ENCODE assay signal across 9 cellular contexts in genomic region chr1:206717237-206717989, GRCh38. TPM values are rescaled to one million over a fixed set of nuclear protein-coding genes. Genes with fewer than 3 reads are reported as not detected.
DNase-seq lines count a peak whose midpoint lies in the region; ATAC-seq, FAIRE-seq and TF ChIP-seq lines count a peak whose summit lies in the region.
"Had no signal": no experiment of that assay in that cellular context is flagged by ENCODE, and none has a peak within 500 bp of the region (broad histone marks: within the 10 kb centered on the region; RNA-seq: fewer than 3 reads in every experiment).

No MANE protein-coding gene starts in this region.

- H3K27me3 Mint-ChIP-seq in CD8-positive, alpha-beta memory T cell: peaks cover 0 to 3% of the 10 kb centered on the region in 2 donors

- H3K4me3 Mint-ChIP-seq in CD8-positive, alpha-beta memory T cell: peak overlapping the region; percentile 57 to 85 (median 78)
- H3K4me3 Mint-ChIP-seq: nephron had no signal

- peaks cover 82 to 92% (median 89%) of the 10 kb centered on the region in 3 donors for H3K4me1 Mint-ChIP-seq in CD8-positive, alpha-beta memory T cell

- WGBS in K562 (ENCODE audit: insufficient coverage, low coverage, missing lambda C conversion rate): 52% methylated on average over 5 of the region's 5 CpGs

- TF ChIP-seq EP300 in K562 (IDR thresholded peaks at IDR 0.05; ENCODE audit: low read length): peak; percentile 83

- POLR2A ChIA-PET in CD8-positive, alpha-beta memory T cell (lab: Charles Lee): interaction anchor here (0.7 kb wide), 1 partner anchor 23 kb away, joined by 7 read pairs; no protein-coding TSS in a partner anchor
- POLR2A ChIA-PET in K562 (lab: Yijun Ruan, JAX): interaction anchor here (1.9 kb wide), 1 partner anchor 17 kb away, joined by 9 read pairs; no protein-coding TSS in a partner anchor

- ATAC-seq in HG03520 (IDR thresholded peaks at IDR 0.05; ENCODE audit: unreplicated experiment) (peak; percentile 57), K562 (peak; percentile 75), foreskin keratinocyte (no peak)

- peak overlapping the region; percentile 22; the same call in 1 of the 2 replicates for H3K4me2 ChIP-seq in K562 (ENCODE audit: insufficient read depth, low read length)

- no peaks in the 10 kb centered on the region for H3K9me3 Mint-ChIP-seq in CD8-positive, alpha-beta memory T cell
- H3K9me3 Mint-ChIP-seq: nephron had no signal

- H4K20me1 ChIP-seq in K562 (replicated peaks; ENCODE audit: control insufficient read depth, insufficient read depth, low read length): peaks cover 32% of the 10 kb centered on the region

- CTCF ChIA-PET in CD8-positive, alpha-beta memory T cell (lab: Charles Lee): interaction anchor here (1.4 kb wide), 1 partner anchor 192 kb away, joined by 3 read pairs; no protein-coding TSS in a partner anchor
- CTCF ChIA-PET in K562 (lab: Yijun Ruan, JAX; ENCODE audit: low intra/inter-chr PET ratio): interaction anchor here (0.6 to 1.2 kb wide), 2 partner anchors 9 to 188 kb away, joined by 3 to 4 read pairs; no protein-coding TSS in a partner anchor

- peaks cover 91% of the 10 kb centered on the region for H3K79me2 ChIP-seq in K562 (ENCODE audit: control insufficient read depth, insufficient read depth, low read length)

- TF ChIP-seq CTCF in GM20000 (IDR thresholded peaks at IDR 0.05; ENCODE audit: extremely low read depth, missing control alignments) (no peak), K562 (IDR thresholded peaks at IDR 0.05 in 2 of 3, conservative IDR thresholded peaks at IDR 0.05 in 1 of 3; ENCODE audit: insufficient read depth in 2 of 3, low read depth in 1 of 3, low read length in 3 of 3) (no peak), foreskin keratinocyte (conservative IDR thresholded peaks at IDR 0.05) (no peak)

- peak overlapping the region; percentile 41 for H3K27ac ChIP-seq in CD8-positive, alpha-beta memory T cell (ENCODE audit: low read depth, low read length)
- H3K27ac ChIP-seq in K562 (ENCODE audit: extremely low read depth, low read depth, low read length) (peak overlapping the region; percentile 57), foreskin keratinocyte (no peak overlapping the region)

- BruUV-seq in K562 (replicated peaks; lab: Mats Ljungman, UMichigan): no TSS peak

- in situ Hi-C loops in K562 (cut with MboI): no loop called here

- no peak for TF ChIP-seq POLR2A in K562 (conservative IDR thresholded peaks at IDR 0.05)
- TF ChIP-seq POLR2A in H54 (IDR thresholded peaks at IDR 0.05; ENCODE audit: low read depth, low read length): no peak

- peak in 1 of 2 experiments; percentile 40; a peak in 3 of 4 replicates for TF ChIP-seq RAD21 in K562 (CRISPR knock-in tag; conservative IDR thresholded peaks at IDR 0.05 in 1 of 2, IDR thresholded peaks at IDR 0.05 in 1 of 2)

- no peak for DNase-seq in CD8-positive, alpha-beta memory T cell
- DNase-seq in GM20000 (ENCODE audit: low spot score) (peak; percentile 53), K562 (ENCODE audit: extremely low read depth in 1 of 4, low spot score in 3 of 4) (peak in 2 of 4 experiments; percentile 72 to 92), NCI-H446 (lab: John Stamatoyannopoulos, UW) (no peak), DMS79 (lab: John Stamatoyannopoulos, UW) (no peak), foreskin keratinocyte (no peak), H54 (ENCODE audit: insufficient read length, low spot score) (no peak)

- no peaks in the 10 kb centered on the region for H3K36me3 ChIP-seq in CD8-positive, alpha-beta memory T cell (ENCODE audit: insufficient read depth, low read length)
- H3K36me3 ChIP-seq in K562 (ENCODE audit: control insufficient read depth, insufficient read depth, low read length): no peaks in the 10 kb centered on the region

- FAIRE-seq in K562 (lab: Jason Lieb, UNC) (peak; percentile 95), H54 (lab: Jason Lieb, UNC) (no peak)

- no peaks in the 10 kb centered on the region for H3K27me3 ChIP-seq in CD8-positive, alpha-beta memory T cell (ENCODE audit: insufficient read depth, low read length, poor library complexity, severe bottlenecking)
- H3K27me3 ChIP-seq in K562 (ENCODE audit: control insufficient read depth in 2 of 2, insufficient read depth in 2 of 2, low read length in 2 of 2) (no peaks in the 10 kb centered on the region), foreskin keratinocyte (no peaks in the 10 kb centered on the region)

- peak overlapping the region; percentile 7 to 27; a peak in 2 of 4 replicates for H3K9ac ChIP-seq in K562 (ENCODE audit: insufficient read depth in 1 of 2, low read depth in 2 of 2, low read length in 2 of 2)

- no peak overlapping the region for H3K4me3 ChIP-seq in CD8-positive, alpha-beta memory T cell (ENCODE audit: low read length)
- H3K4me3 ChIP-seq in K562: no peak overlapping the region

- H3K27ac Mint-ChIP-seq in CD8-positive, alpha-beta memory T cell: peak overlapping the region; percentile 79 to 100 (median 94)

- H3K36me3 Mint-ChIP-seq in CD8-positive, alpha-beta memory T cell: no peaks in the 10 kb centered on the region

- H2AFZ ChIP-seq in K562 (ENCODE audit: low read depth, low read length): no peak overlapping the region

- intact Hi-C loops in K562 (cut with micrococcal nuclease): loop anchor here (5.0 kb wide), 1 partner anchor 105 kb away; the partner anchor contains the start of gene EIF2D

- H3K9me3 ChIP-seq in CD8-positive, alpha-beta memory T cell (ENCODE audit: low read length): no peaks in the 10 kb centered on the region
- H3K9me3 ChIP-seq in K562 (replicated peaks; ENCODE audit: control insufficient read depth, insufficient read depth, low read depth, low read length): no peaks in the 10 kb centered on the region

- H3K4me1 ChIP-seq in CD8-positive, alpha-beta memory T cell (ENCODE audit: insufficient read depth, low read length): peaks cover 74% of the 10 kb centered on the region
- peaks cover 36 to 66% of the 10 kb centered on the region in 2 experiments for H3K4me1 ChIP-seq in K562 (replicated peaks in 1 of 2; ENCODE audit: control insufficient read depth in 2 of 2, insufficient read depth in 2 of 2, low read length in 2 of 2)
- H3K4me1 ChIP-seq in foreskin keratinocyte: no peaks in the 10 kb centered on the region

- no peaks in the 10 kb centered on the region for H3K9me1 ChIP-seq in K562 (ENCODE audit: control insufficient read depth, insufficient read depth, low read length)

RNA-seq across cellular contexts. Expression of gene MAPKAPK2, which starts 32.7 kb away (rescaled TPM):
- 10 to 100 TPM; 78.4 to 79.1 TPM for total RNA-seq in CD8-positive, alpha-beta memory T cell
- polyA plus RNA-seq in CD8-positive, alpha-beta memory T cell: 5.0 TPM
- 70.6 and 157 TPM in 2 replicates for total RNA-seq in K562 (2011; cell fraction: chromatin; rRNA removed; ENCODE audit: low replicate concordance)
- 89.5 and 98.9 TPM in 2 replicates for total RNA-seq in K562 (2011; cell fraction: nucleolus; rRNA removed)
- 74.0 and 80.4 TPM in 2 replicates for total RNA-seq in K562 (2011; cell fraction: nucleoplasm; rRNA removed)
- total RNA-seq in K562 (2014; rRNA removed) (52.1 and 57.2 TPM in 2 replicates), K562 (2014; rRNA removed; fragmentation: Illumina TruSeq; extraction: Trizol) (36.1 and 36.6 TPM in 2 replicates), K562 (2015; rRNA removed; fragmentation: Illumina TruSeq; extraction: Trizol) (33.3 and 35.6 TPM in 2 replicates), K562 (2021) (81.3 and 94.2 TPM in 2 replicates), foreskin keratinocyte (63.7 and 64.0 TPM in 2 replicates)
- polyA plus RNA-seq in K562 (2011; rRNA removed) (66.5 and 72.1 TPM in 2 replicates), K562 (2014; fragmentation: Illumina TruSeq; extraction: Trizol) (73.6 and 78.3 TPM in 2 replicates), K562 (2014; fragmentation: Nextera tagmentation; extraction: Ambion mirVana) (1 to 10 TPM in 1 of 2 experiments, under 1 TPM in 1; 0.63 to 1.3 TPM), K562 (2014; rRNA removed) (53.4 and 57.2 TPM in 2 replicates), foreskin keratinocyte (52.4 and 57.9 TPM in 2 replicates)
- 68.3 and 74.8 TPM in 2 replicates for polyA plus RNA-seq in K562 (2011; cell fraction: cytosol; rRNA removed)
- polyA plus RNA-seq in K562 (2011; cell fraction: nucleus; rRNA removed): 140 and 167 TPM in 2 replicates
- polyA plus RNA-seq in K562 (2012): 53.3 and 64.1 TPM in 2 replicates
- polyA minus RNA-seq in K562 (2011; rRNA and poly(A)+ RNA removed): 48.3 and 60.9 TPM in 2 replicates
- polyA minus RNA-seq in K562 (2011; cell fraction: cytosol; rRNA and poly(A)+ RNA removed): 37.6 and 41.0 TPM in 2 replicates
- polyA minus RNA-seq in K562 (2011; cell fraction: nucleus; rRNA and poly(A)+ RNA removed): 30.2 and 35.1 TPM in 2 replicates

RNA-seq across cellular contexts. Expression of gene IL19, which starts 53.2 kb away (rescaled TPM):
- not detected for total RNA-seq in CD8-positive, alpha-beta memory T cell
- polyA plus RNA-seq in CD8-positive, alpha-beta memory T cell: not detected
- total RNA-seq in K562 (2011; cell fraction: chromatin; rRNA removed; ENCODE audit: low replicate concordance): not detected in 2 replicates
- total RNA-seq in K562 (2011; cell fraction: nucleolus; rRNA removed): not detected in 2 replicates
- not detected in 2 replicates for total RNA-seq in K562 (2011; cell fraction: nucleoplasm; rRNA removed)
- total RNA-seq in K562 (2014; rRNA removed) (not detected in 2 replicates), K562 (2014; rRNA removed; fragmentation: Illumina TruSeq; extraction: Trizol) (not detected in 2 replicates), K562 (2015; rRNA removed; fragmentation: Illumina TruSeq; extraction: Trizol) (not detected in 2 replicates), K562 (2021) (not detected in 2 replicates), foreskin keratinocyte (not detected in 2 replicates)
- polyA plus RNA-seq in K562 (2011; rRNA removed) (not detected in 2 replicates), K562 (2014; fragmentation: Illumina TruSeq; extraction: Trizol) (not detected in 2 replicates), K562 (2014; fragmentation: Nextera tagmentation; extraction: Ambion mirVana) (not detected), K562 (2014; rRNA removed) (not detected in 2 replicates), foreskin keratinocyte (not detected in 2 replicates)
- polyA plus RNA-seq in K562 (2011; cell fraction: cytosol; rRNA removed): not detected in 2 replicates
- polyA plus RNA-seq in K562 (2011; cell fraction: nucleus; rRNA removed): not detected in 2 replicates
- polyA plus RNA-seq in K562 (2012): not detected in 2 replicates
- not detected in 2 replicates for polyA minus RNA-seq in K562 (2011; rRNA and poly(A)+ RNA removed)
- polyA minus RNA-seq in K562 (2011; cell fraction: cytosol; rRNA and poly(A)+ RNA removed): not detected in 2 replicates
- polyA minus RNA-seq in K562 (2011; cell fraction: nucleus; rRNA and poly(A)+ RNA removed): not detected in 2 replicates

RNA-seq across cellular contexts. Expression of gene IL10, which starts 54.9 kb away (rescaled TPM):
- total RNA-seq in CD8-positive, alpha-beta memory T cell: 1 to 10 TPM; 7.6 TPM
- polyA plus RNA-seq in CD8-positive, alpha-beta memory T cell: 0.33 TPM
- not detected in 2 replicates for total RNA-seq in K562 (2011; cell fraction: chromatin; rRNA removed; ENCODE audit: low replicate concordance)
- total RNA-seq in K562 (2011; cell fraction: nucleolus; rRNA removed): not detected in 2 replicates
- not detected in 2 replicates for total RNA-seq in K562 (2011; cell fraction: nucleoplasm; rRNA removed)
- total RNA-seq in K562 (2014; rRNA removed): not detected in 2 replicates
- total RNA-seq in K562 (2014; rRNA removed; fragmentation: Illumina TruSeq; extraction: Trizol): not detected in 2 replicates
- not detected in 2 replicates for total RNA-seq in K562 (2015; rRNA removed; fragmentation: Illumina TruSeq; extraction: Trizol)
- not detected in 2 replicates for total RNA-seq in K562 (2021)
- 0.05 and 0.29 TPM in 2 replicates for polyA plus RNA-seq in K562 (2011; rRNA removed)
- polyA plus RNA-seq in K562 (2011; cell fraction: cytosol; rRNA removed): 0.66 TPM in 1 of 2 replicates, not detected in the other
- polyA plus RNA-seq in K562 (2011; cell fraction: nucleus; rRNA removed): 0.49 TPM in 1 of 2 replicates, not detected in the other
- polyA plus RNA-seq in K562 (2012): 0.13 and 0.58 TPM in 2 replicates
- not detected in 2 replicates for polyA plus RNA-seq in K562 (2014; fragmentation: Illumina TruSeq; extraction: Trizol)
- polyA plus RNA-seq in K562 (2014; fragmentation: Nextera tagmentation; extraction: Ambion mirVana): not detected
- polyA plus RNA-seq in K562 (2014; rRNA removed): not detected in 2 replicates
- polyA minus RNA-seq in K562 (2011; rRNA and poly(A)+ RNA removed): not detected in 2 replicates
- polyA minus RNA-seq in K562 (2011; cell fraction: cytosol; rRNA and poly(A)+ RNA removed): not detected in 2 replicates
- 0.89 TPM in 1 of 2 replicates, not detected in the other for polyA minus RNA-seq in K562 (2011; cell fraction: nucleus; rRNA and poly(A)+ RNA removed)
- total RNA-seq in foreskin keratinocyte: not detected in 2 replicates
- not detected in 2 replicates for polyA plus RNA-seq in foreskin keratinocyte
